Comparison of ENCODE assay signal across 8 cellular contexts in genomic region chr3:23203651-23204111, GRCh38. TPM values are rescaled to one million over a fixed set of nuclear protein-coding genes. Genes with fewer than 3 reads are reported as not detected.
A peak's percentile ranks its signal among the peaks of the same experiment; 100 is the strongest.
DNase-seq lines count a peak whose midpoint lies in the region; ATAC-seq and TF ChIP-seq lines count a peak whose summit lies in the region.

No MANE protein-coding gene starts in this region.

- DNase-seq in NCI-H1092 treated with DMSO at 0.1 percent for 48 hours (lab: John Stamatoyannopoulos, UW): peak; percentile 31
- DNase-seq in NCI-H1092 (lab: John Stamatoyannopoulos, UW): no peak
- no peak for DNase-seq in SK-N-MC (ENCODE audit: low read depth, low spot score)
- DNase-seq in dorsolateral prefrontal cortex: peak in 9 of 10 donors; percentile 7 to 53 (median 29)
- peak; percentile 50 for DNase-seq in lower lobe of right lung
- DNase-seq in UCSD-AML1 (lab: John Stamatoyannopoulos, UW; ENCODE audit: unreplicated experiment): no peak

- peaks cover 16% of the 10 kb centered on the region for H3K27me3 Mint-ChIP-seq in stimulated activated naive CD8-positive, alpha-beta T cell treated with anti-CD3 and anti-CD28 coated beads, Interleukin-15, Interleukin-2, amounts not matched to agents 100 ng/mL and 50 ng/mL, for 24 hours

- H3K27ac Mint-ChIP-seq in stimulated activated naive CD8-positive, alpha-beta T cell treated with anti-CD3 and anti-CD28 coated beads, Interleukin-15, Interleukin-2, amounts not matched to agents 100 ng/mL and 50 ng/mL, for 24 hours: peak overlapping the region; percentile 91

- H3K27ac ChIP-seq in SK-N-MC (no peak overlapping the region), dorsolateral prefrontal cortex (peak overlapping the region in 55 of 59 donors; percentile 22 to 96 (median 88)), lower lobe of right lung (peak overlapping the region; percentile 86)

- TF ChIP-seq CTCF in dorsolateral prefrontal cortex (IDR thresholded peaks at IDR 0.05 in 54 of 56, conservative IDR thresholded peaks at IDR 0.05 in 2 of 56; ENCODE audit: low read depth in 1 of 56, partially characterized antibody in 56 of 56) (no peak), lower lobe of right lung (IDR thresholded peaks at IDR 0.05) (no peak)

- H3K4me1 ChIP-seq in lower lobe of right lung: peaks cover 16% of the 10 kb centered on the region

- H3K4me1 Mint-ChIP-seq in stimulated activated naive CD8-positive, alpha-beta T cell treated with anti-CD3 and anti-CD28 coated beads, Interleukin-15, Interleukin-2, amounts not matched to agents 100 ng/mL and 50 ng/mL, for 24 hours (ENCODE audit: low read depth): peaks cover 41% of the 10 kb centered on the region

- no peaks in the 10 kb centered on the region for H3K9me3 Mint-ChIP-seq in stimulated activated naive CD8-positive, alpha-beta T cell treated with anti-CD3 and anti-CD28 coated beads, Interleukin-15, Interleukin-2, amounts not matched to agents 100 ng/mL and 50 ng/mL, for 24 hours

- no peaks in the 10 kb centered on the region for H3K36me3 Mint-ChIP-seq in stimulated activated naive CD8-positive, alpha-beta T cell treated with anti-CD3 and anti-CD28 coated beads, Interleukin-15, Interleukin-2, amounts not matched to agents 100 ng/mL and 50 ng/mL, for 24 hours (ENCODE audit: low read depth)

- peak overlapping the region; percentile 95 for H3K4me3 Mint-ChIP-seq in stimulated activated naive CD8-positive, alpha-beta T cell treated with anti-CD3 and anti-CD28 coated beads, Interleukin-15, Interleukin-2, amounts not matched to agents 100 ng/mL and 50 ng/mL, for 24 hours

- H3K36me3 ChIP-seq in SK-N-MC (ENCODE audit: insufficient read depth, low read length): no peaks in the 10 kb centered on the region
- no peaks in the 10 kb centered on the region for H3K36me3 ChIP-seq in lower lobe of right lung

- ATAC-seq in HG03103 (IDR thresholded peaks at IDR 0.05; ENCODE audit: low read depth, unreplicated experiment) (peak; percentile 30), lower lobe of right lung (peak; percentile 6 to 40)

- H3K9me3 ChIP-seq in SK-N-MC (ENCODE audit: low read depth, low read length) (no peaks in the 10 kb centered on the region), lower lobe of right lung (no peaks in the 10 kb centered on the region)

- H3K4me3 ChIP-seq in SK-N-MC: peak overlapping the region; percentile 78
- peak overlapping the region; percentile 58 to 99 (median 87) for H3K4me3 ChIP-seq in dorsolateral prefrontal cortex
- H3K4me3 ChIP-seq in lower lobe of right lung: peak overlapping the region; percentile 79

- H3K9ac ChIP-seq in SK-N-MC (ENCODE audit: insufficient read length): peak overlapping the region; percentile 14

- intact Hi-C loops in dorsolateral prefrontal cortex (cut with DNase I): loop anchor here (5.0 to 10.0 kb wide), 3 partner anchors 34 to 604 kb away; partner anchors contain the start of gene UBE2E1 (in 1 of the 2)
- intact Hi-C loops in lower lobe of right lung (cut with DNase I): no loop called here

- H3K27me3 ChIP-seq in dorsolateral prefrontal cortex (no peaks in the 10 kb centered on the region), lower lobe of right lung (ENCODE audit: low read depth) (no peaks in the 10 kb centered on the region)

RNA-seq across cellular contexts. Expression of gene UBE2E2, which starts 0.6 kb away (rescaled TPM):
- 100 to 1,000 TPM in 53 of 120 experiments, 10 to 100 TPM in 67; 50.5 to 141 (median 96.9) TPM for total RNA-seq in dorsolateral prefrontal cortex
- 50.8 TPM for total RNA-seq in lower lobe of right lung

Comparison
In these comparisons a context has a peak if more than half of its experiments do, and no peak if none do; other contexts are left out.
1. DNase-seq: peak in NCI-H1092 treated with DMSO at 0.1 percent for 48 hours (single experiment), dorsolateral prefrontal cortex (9 of 10) and lower lobe of right lung (single experiment); none in NCI-H1092 (single experiment), SK-N-MC (single experiment) and UCSD-AML1 (single experiment).
2. Peak in every context shown above with its lines, with median percentiles within 50 percentile points of each other: H3K4me3 ChIP-seq.